In genomic region chr10:35335718-35336083, GRCh38 we compare ENCODE assay signal across 8 cellular contexts. TPM values are rescaled to one million over a fixed set of nuclear protein-coding genes. Genes with fewer than 3 reads are reported as not detected.
A peak's percentile ranks its signal among the peaks of the same experiment; 100 is the strongest.
DNase-seq lines count a peak whose midpoint lies in the region; ATAC-seq and TF ChIP-seq lines count a peak whose summit lies in the region.

No MANE protein-coding gene starts in this region.

- H3K27me3 ChIP-seq in psoas muscle (ENCODE audit: insufficient read depth in 3 of 3, low read length in 2 of 3) = no peaks in the 10 kb centered on the region

- intact Hi-C loops in psoas muscle (cut with DNase I) = loop anchor here in 1 of 2 donors (5.0 kb wide), 3 partner anchors 42 to 232 kb away; no protein-coding TSS in a partner anchor

- no peaks in the 10 kb centered on the region for H3K36me3 ChIP-seq in psoas muscle (ENCODE audit: insufficient read depth in 1 of 2, low read depth in 1 of 2)

- H3K27ac ChIP-seq in psoas muscle = peak overlapping the region; percentile 92

- H3K9me3 ChIP-seq in psoas muscle = no peaks in the 10 kb centered on the region

- WGBS in psoas muscle, 3 donors = 1 to 4% (median 2%) methylated on average over 20 of the region's 20 CpGs

- TF ChIP-seq CTCF in foreskin fibroblast (IDR thresholded peaks at IDR 0.05; ENCODE audit: low read depth, low read length) (no peak), psoas muscle (IDR thresholded peaks at IDR 0.05) (no peak)

- DNase-seq in NCI-H82 (lab: John Stamatoyannopoulos, UW) = peak; percentile 46
- DNase-seq in NCI-H82 treated with DMSO at 0.1 percent for 48 hours (lab: John Stamatoyannopoulos, UW; ENCODE audit: unreplicated experiment) = no peak
- DNase-seq in activated CD8-positive, alpha-beta memory T cell treated with anti-CD3 and anti-CD28 coated beads, Interleukin-2, amount 50 U/mL, for 48 hours = peak; percentile 69
- DNase-seq in foreskin fibroblast = peak in 1 of 2 donors; percentile 42
- DNase-seq in psoas muscle = peak in 1 of 2 donors; percentile 57
- no peak for DNase-seq in ureter (ENCODE audit: low spot score)
- DNase-seq in SW 1271 (lab: John Stamatoyannopoulos, UW) = no peak

- peak overlapping the region; percentile 84 to 87 for H3K4me3 ChIP-seq in foreskin fibroblast (ENCODE audit: low read depth in 1 of 2, low read length in 2 of 2)
- H3K4me3 ChIP-seq in psoas muscle = peak overlapping the region; percentile 97

- H3K4me1 ChIP-seq in psoas muscle = peaks cover 67% of the 10 kb centered on the region

- ATAC-seq in HG03521 (IDR thresholded peaks at IDR 0.05; ENCODE audit: unreplicated experiment) (peak; percentile 6), psoas muscle (peak; percentile 5 to 25 (median 8))

RNA-seq across cellular contexts. Expression of gene CCNY, which starts 0.6 kb away (rescaled TPM):
- total RNA-seq in psoas muscle (10 to 100 TPM; 47.0 to 55.8 (median 50.5) TPM), ureter (61.5 TPM)
- 10 to 100 TPM; 21.2 to 40.8 (median 24.3) TPM for polyA plus RNA-seq in psoas muscle

Comparison
In these comparisons a context has a peak if more than half of its experiments do, and no peak if none do; other contexts are left out.
1. DNase-seq: peak in NCI-H82 (single experiment) and activated CD8-positive, alpha-beta memory T cell treated with anti-CD3 and anti-CD28 coated beads, Interleukin-2, amount 50 U/mL, for 48 hours (single experiment); none in NCI-H82 treated with DMSO at 0.1 percent for 48 hours (single experiment), ureter (single experiment) and SW 1271 (0 of 2).